In the genomic region with DNA sequence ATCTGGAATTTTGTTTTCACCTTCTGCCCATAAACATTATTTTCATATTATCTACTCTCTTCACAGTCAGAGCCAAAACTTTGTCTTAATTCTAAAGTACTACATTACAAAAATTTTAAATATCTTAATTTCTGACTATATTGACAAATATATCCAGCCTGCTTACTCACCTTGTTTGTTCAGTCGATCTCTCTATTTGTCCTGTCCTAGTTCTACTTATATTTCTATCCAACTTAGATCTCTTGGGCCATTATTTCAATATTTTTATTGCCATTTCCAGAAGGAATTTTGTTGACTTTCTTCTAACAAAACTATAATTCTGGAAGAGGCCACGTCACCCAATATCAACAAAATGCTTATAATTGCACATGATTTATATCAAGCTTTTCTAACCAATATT, we compare ENCODE assay signal across 7 cellular contexts.
"Had no signal": no experiment of that assay in that cellular context is flagged by ENCODE, and none has a peak within 500 bp of the region (broad histone marks: within the 10 kb centered on the region; RNA-seq: fewer than 3 reads in every experiment).

No MANE protein-coding gene starts in this region.

- DNase-seq: GDM1, GF-D8 had no signal

- FAIRE-seq: GM12878, GM12891, GM12892, GM18507, GM19239 had no signal

- ATAC-seq: GM12878 had no signal

- H3K4me3 ChIP-seq: GM12878 had no signal
